1 cellular context compared by ENCODE assay signal in the genomic region with DNA sequence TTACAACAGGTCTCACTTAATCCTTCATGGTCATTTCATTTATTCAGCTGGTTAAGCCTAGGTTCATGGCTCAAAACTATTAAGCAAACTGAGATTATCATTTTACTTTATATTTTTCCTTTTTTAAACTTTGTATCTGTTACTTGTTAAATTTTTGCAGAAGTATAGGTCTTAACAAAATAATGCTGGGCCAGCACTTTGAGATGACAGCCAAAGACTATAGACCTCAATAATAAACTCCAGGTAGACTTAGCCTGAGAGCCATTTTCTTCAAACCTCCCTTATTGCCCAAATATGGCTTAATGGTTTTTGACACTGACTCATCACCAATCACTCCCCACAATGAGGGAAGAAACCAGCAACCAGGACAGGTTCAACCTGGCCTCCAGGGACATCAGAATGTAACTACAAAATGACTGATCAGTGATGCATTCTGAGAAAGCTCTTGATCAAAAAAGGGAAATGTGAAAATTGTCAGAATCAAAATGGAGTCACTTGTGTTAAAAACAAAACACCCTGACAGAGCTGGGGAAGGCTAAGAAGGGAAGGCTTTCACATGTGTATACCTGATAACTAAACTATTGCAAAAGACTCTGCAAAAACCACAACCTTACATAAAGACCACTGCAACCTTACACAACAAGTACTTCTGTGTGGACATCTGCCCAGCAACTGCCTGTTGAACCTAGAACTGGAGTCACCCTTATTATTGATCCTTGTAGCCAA.
TF ChIP-seq lines count a peak whose summit lies in the region.

No MANE protein-coding gene starts in this region.

TF ChIP-seq in K562, 482 proteins besides CTCF, POLR2A, EP300 and RAD21 (continued from another document and continues in another):
- TF ChIP-seq ZNF407 (IDR thresholded peaks at IDR 0.05; ENCODE audit: low read depth) (no peak), SAFB (IDR thresholded peaks at IDR 0.05; ENCODE audit: borderline replicate concordance, low read depth, low read length) (no peak), CBX2 (IDR thresholded peaks at IDR 0.05; ENCODE audit: insufficient read depth, low read length, poor library complexity, severe bottlenecking) (no peak), SRSF7 (optimal IDR thresholded peaks at IDR 0.05; ENCODE audit: low read depth, low read length) (no peak), MEF2A (IDR thresholded peaks at IDR 0.05; ENCODE audit: control insufficient read depth, low read depth, low read length) (no peak), ZFP36 (IDR thresholded peaks at IDR 0.05; ENCODE audit: low read depth, low read length, partially characterized antibody) (peak; percentile 59), ZNF561 (CRISPR knock-in tag; conservative IDR thresholded peaks at IDR 0.05) (no peak), FOXK1 (CRISPR knock-in tag; IDR thresholded peaks at IDR 0.05; ENCODE audit: borderline replicate concordance) (no peak), PRMT5 (CRISPR knock-in tag; IDR thresholded peaks at IDR 0.05) (no peak), KDM4B (IDR thresholded peaks at IDR 0.05; ENCODE audit: borderline replicate concordance in 2 of 2, low read depth in 1 of 2) (no peak), MCM7 (IDR thresholded peaks at IDR 0.05) (no peak), ZNF57 (CRISPR knock-in tag; IDR thresholded peaks at IDR 0.05) (no peak), ZNF586 (CRISPR knock-in tag; conservative IDR thresholded peaks at IDR 0.05) (no peak), CREB3 (tag; conservative IDR thresholded peaks at IDR 0.05; ENCODE audit: low read depth) (peak; percentile 95), SNAPC5 (CRISPR knock-in tag; IDR thresholded peaks at IDR 0.05) (no peak), ARNT (IDR thresholded peaks at IDR 0.05) (no peak), NRF1 (conservative IDR thresholded peaks at IDR 0.05 in 1 of 2, IDR thresholded peaks at IDR 0.05 in 1 of 2) (no peak), ZNF24 (IDR thresholded peaks at IDR 0.05) (no peak), FOXJ2 (tag; IDR thresholded peaks at IDR 0.05) (no peak), L3MBTL2 (IDR thresholded peaks at IDR 0.05) (no peak), FOXA1 (IDR thresholded peaks at IDR 0.05; ENCODE audit: borderline replicate concordance) (no peak), ZNF512 (tag; IDR thresholded peaks at IDR 0.05) (no peak), ZBTB43 (CRISPR knock-in tag; IDR thresholded peaks at IDR 0.05) (no peak), CXXC5 (CRISPR knock-in tag; IDR thresholded peaks at IDR 0.05) (peak; percentile 34; the same call in 1 of the 2 replicates), SRSF9 (IDR thresholded peaks at IDR 0.05; ENCODE audit: borderline replicate concordance, low read depth, low read length) (no peak), LEF1 (IDR thresholded peaks at IDR 0.05) (no peak), ZKSCAN1 (IDR thresholded peaks at IDR 0.05; ENCODE audit: low read depth, low read length) (no peak)
- TF ChIP-seq, protein P1, sequence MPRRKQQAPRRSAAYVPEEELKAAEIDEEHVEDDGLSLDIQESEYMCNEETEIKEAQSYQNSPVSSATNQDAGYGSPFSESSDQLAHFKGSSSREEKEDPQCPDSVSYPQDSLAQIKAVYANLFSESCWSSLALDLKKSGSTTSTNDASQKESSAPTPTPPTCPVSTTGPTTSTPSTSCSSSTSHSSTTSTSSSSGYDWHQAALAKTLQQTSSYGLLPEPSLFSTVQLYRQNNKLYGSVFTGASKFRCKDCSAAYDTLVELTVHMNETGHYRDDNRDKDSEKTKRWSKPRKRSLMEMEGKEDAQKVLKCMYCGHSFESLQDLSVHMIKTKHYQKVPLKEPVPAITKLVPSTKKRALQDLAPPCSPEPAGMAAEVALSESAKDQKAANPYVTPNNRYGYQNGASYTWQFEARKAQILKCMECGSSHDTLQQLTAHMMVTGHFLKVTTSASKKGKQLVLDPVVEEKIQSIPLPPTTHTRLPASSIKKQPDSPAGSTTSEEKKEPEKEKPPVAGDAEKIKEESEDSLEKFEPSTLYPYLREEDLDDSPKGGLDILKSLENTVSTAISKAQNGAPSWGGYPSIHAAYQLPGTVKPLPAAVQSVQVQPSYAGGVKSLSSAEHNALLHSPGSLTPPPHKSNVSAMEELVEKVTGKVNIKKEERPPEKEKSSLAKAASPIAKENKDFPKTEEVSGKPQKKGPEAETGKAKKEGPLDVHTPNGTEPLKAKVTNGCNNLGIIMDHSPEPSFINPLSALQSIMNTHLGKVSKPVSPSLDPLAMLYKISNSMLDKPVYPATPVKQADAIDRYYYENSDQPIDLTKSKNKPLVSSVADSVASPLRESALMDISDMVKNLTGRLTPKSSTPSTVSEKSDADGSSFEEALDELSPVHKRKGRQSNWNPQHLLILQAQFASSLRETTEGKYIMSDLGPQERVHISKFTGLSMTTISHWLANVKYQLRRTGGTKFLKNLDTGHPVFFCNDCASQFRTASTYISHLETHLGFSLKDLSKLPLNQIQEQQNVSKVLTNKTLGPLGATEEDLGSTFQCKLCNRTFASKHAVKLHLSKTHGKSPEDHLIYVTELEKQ (CRISPR knock-in tag; IDR thresholded peaks at IDR 0.05) = no peak
- TF ChIP-seq, protein P2, sequence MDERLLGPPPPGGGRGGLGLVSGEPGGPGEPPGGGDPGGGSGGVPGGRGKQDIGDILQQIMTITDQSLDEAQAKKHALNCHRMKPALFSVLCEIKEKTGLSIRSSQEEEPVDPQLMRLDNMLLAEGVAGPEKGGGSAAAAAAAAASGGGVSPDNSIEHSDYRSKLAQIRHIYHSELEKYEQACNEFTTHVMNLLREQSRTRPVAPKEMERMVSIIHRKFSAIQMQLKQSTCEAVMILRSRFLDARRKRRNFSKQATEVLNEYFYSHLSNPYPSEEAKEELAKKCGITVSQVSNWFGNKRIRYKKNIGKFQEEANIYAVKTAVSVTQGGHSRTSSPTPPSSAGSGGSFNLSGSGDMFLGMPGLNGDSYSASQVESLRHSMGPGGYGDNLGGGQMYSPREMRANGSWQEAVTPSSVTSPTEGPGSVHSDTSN (CRISPR knock-in tag; IDR thresholded peaks at IDR 0.05; ENCODE audit: low read depth) = no peak
- TF ChIP-seq, protein P2 (tag; conservative IDR thresholded peaks at IDR 0.05; ENCODE audit: low read depth) = no peak
- TF ChIP-seq, protein P3, sequence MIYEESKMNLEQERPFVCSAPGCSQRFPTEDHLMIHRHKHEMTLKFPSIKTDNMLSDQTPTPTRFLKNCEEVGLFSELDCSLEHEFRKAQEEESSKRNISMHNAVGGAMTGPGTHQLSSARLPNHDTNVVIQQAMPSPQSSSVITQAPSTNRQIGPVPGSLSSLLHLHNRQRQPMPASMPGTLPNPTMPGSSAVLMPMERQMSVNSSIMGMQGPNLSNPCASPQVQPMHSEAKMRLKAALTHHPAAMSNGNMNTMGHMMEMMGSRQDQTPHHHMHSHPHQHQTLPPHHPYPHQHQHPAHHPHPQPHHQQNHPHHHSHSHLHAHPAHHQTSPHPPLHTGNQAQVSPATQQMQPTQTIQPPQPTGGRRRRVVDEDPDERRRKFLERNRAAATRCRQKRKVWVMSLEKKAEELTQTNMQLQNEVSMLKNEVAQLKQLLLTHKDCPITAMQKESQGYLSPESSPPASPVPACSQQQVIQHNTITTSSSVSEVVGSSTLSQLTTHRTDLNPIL (CRISPR knock-in tag; IDR thresholded peaks at IDR 0.05) = no peak
- TF ChIP-seq, protein P4, sequence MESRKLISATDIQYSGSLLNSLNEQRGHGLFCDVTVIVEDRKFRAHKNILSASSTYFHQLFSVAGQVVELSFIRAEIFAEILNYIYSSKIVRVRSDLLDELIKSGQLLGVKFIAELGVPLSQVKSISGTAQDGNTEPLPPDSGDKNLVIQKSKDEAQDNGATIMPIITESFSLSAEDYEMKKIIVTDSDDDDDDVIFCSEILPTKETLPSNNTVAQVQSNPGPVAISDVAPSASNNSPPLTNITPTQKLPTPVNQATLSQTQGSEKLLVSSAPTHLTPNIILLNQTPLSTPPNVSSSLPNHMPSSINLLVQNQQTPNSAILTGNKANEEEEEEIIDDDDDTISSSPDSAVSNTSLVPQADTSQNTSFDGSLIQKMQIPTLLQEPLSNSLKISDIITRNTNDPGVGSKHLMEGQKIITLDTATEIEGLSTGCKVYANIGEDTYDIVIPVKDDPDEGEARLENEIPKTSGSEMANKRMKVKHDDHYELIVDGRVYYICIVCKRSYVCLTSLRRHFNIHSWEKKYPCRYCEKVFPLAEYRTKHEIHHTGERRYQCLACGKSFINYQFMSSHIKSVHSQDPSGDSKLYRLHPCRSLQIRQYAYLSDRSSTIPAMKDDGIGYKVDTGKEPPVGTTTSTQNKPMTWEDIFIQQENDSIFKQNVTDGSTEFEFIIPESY (CRISPR knock-in tag; IDR thresholded peaks at IDR 0.05) = no peak
